Comparison of ENCODE assay signal across 14 cellular contexts in genomic region chr7:48300301-48300700, GRCh38.
DNase-seq lines count a peak whose midpoint lies in the region; ATAC-seq and TF ChIP-seq lines count a peak whose summit lies in the region.
"Had no signal": no experiment of that assay in that cellular context is flagged by ENCODE, and none has a peak within 500 bp of the region (broad histone marks: within the 10 kb centered on the region; RNA-seq: fewer than 3 reads in every experiment).

No MANE protein-coding gene starts in this region.

- DNase-seq in NCI-H748 (lab: John Stamatoyannopoulos, UW; ENCODE audit: unreplicated experiment): peak; percentile 37
- DNase-seq in NCI-H748 treated with DMSO at 0.1 percent for 48 hours (lab: John Stamatoyannopoulos, UW): no peak
- DNase-seq in PC-3: no peak
- peak; percentile 22 for DNase-seq in iPS DF 6.9 (ENCODE audit: low read depth, low spot score)
- no peak for DNase-seq in thyroid gland
- no peak for DNase-seq in upper lobe of left lung
- no peak for DNase-seq in activated naive CD4-positive, alpha-beta T cell treated with anti-CD3 and anti-CD28 coated beads, Interleukin-2, amount 10 ng/mL, durations not matched to agents 7 days and 5 days
- DNase-seq: 8988T, GOT3, NCI-H510A, Right ventricle myocardium superior had no signal

- H3K36me3 ChIP-seq in PC-3 (ENCODE audit: low read depth, low read length): no peaks in the 10 kb centered on the region
- no peaks in the 10 kb centered on the region; the same call in 1 of the 2 replicates for H3K36me3 ChIP-seq in iPS DF 6.9 (ENCODE audit: control insufficient read depth, insufficient read depth, low read length)
- H3K36me3 ChIP-seq in thyroid gland: no peaks in the 10 kb centered on the region
- H3K36me3 ChIP-seq in upper lobe of left lung: no peaks in the 10 kb centered on the region
- H3K36me3 ChIP-seq: MG63 had no signal

- ATAC-seq in PC-3: no peak
- ATAC-seq in upper lobe of left lung (ENCODE audit: low FRiP score in 2 of 2): no peak
- ATAC-seq: CD8-positive, alpha-beta T cell had no signal

- no peaks in the 10 kb centered on the region for H3K9me2 ChIP-seq in PC-3 (replicated peaks; ENCODE audit: low read length)

- intact Hi-C loops in PC-3 (cut with micrococcal nuclease) (no loop called here), thyroid gland (cut with DNase I) (no loop called here)

- CTCF ChIA-PET in PC-3 (lab: Charles Lee): interaction anchor here (0.5 to 2.3 kb wide), 5 partner anchors 49 to 208 kb away, joined by 3 to 10 read pairs (median 3); no protein-coding TSS in a partner anchor
- CTCF ChIA-PET in activated naive CD4-positive, alpha-beta T cell treated with anti-CD3 and anti-CD28 coated beads, Interleukin-2, amount 10 ng/mL, durations not matched to agents 7 days and 5 days (lab: Charles Lee): interaction anchor here (0.7 to 2.4 kb wide), 3 partner anchors 15 to 1491 kb away, joined by 3 to 7 read pairs (median 6); no protein-coding TSS in a partner anchor

- no TSS peak for BruUV-seq in PC-3 (replicated peaks; lab: Mats Ljungman, UMichigan)

- peaks cover 5% of the 10 kb centered on the region for H3F3A ChIP-seq in PC-3 (ENCODE audit: low read length, unreplicated experiment)

- no peaks in the 10 kb centered on the region for H3K79me2 ChIP-seq in PC-3 (ENCODE audit: low read length)

- H3K27ac ChIP-seq in PC-3 (ENCODE audit: low read length) (peak overlapping the region; percentile 33), iPS DF 6.9 (ENCODE audit: low read length) (no peak overlapping the region), thyroid gland (no peak overlapping the region), upper lobe of left lung (no peak overlapping the region)

- POLR2A ChIA-PET in PC-3 (lab: Charles Lee; ENCODE audit: unreplicated experiment): no interaction called here

- no peaks in the 10 kb centered on the region for H4K20me1 ChIP-seq in PC-3 (ENCODE audit: low read length)

- no peak overlapping the region for H3K4me3 ChIP-seq in PC-3 (ENCODE audit: low read length)
- H3K4me3 ChIP-seq in iPS DF 6.9 (ENCODE audit: low read length): no peak overlapping the region
- H3K4me3 ChIP-seq in thyroid gland (replicated peaks in 1 of 3): no peak overlapping the region
- no peak overlapping the region for H3K4me3 ChIP-seq in upper lobe of left lung
- H3K4me3 ChIP-seq: K562, MG63 had no signal

- H3K9me3 ChIP-seq in PC-3 (ENCODE audit: low read length) (no peaks in the 10 kb centered on the region), iPS DF 6.9 (ENCODE audit: control insufficient read depth, insufficient read depth, low read length) (no peaks in the 10 kb centered on the region), thyroid gland (no peaks in the 10 kb centered on the region), upper lobe of left lung (no peaks in the 10 kb centered on the region)
- H3K9me3 ChIP-seq: MG63 had no signal

- no peak overlapping the region for H2AFZ ChIP-seq in PC-3 (ENCODE audit: low read length)

- TF ChIP-seq POLR2A in thyroid gland (IDR thresholded peaks at IDR 0.05): no peak
- TF ChIP-seq POLR2A in upper lobe of left lung (IDR thresholded peaks at IDR 0.05): no peak

- H3K36me3 Mint-ChIP-seq in activated naive CD4-positive, alpha-beta T cell treated with anti-CD3 and anti-CD28 coated beads, Interleukin-2, amount 10 ng/mL, durations not matched to agents 7 days and 5 days: no peaks in the 10 kb centered on the region
- H3K36me3 Mint-ChIP-seq: CD8-positive, alpha-beta T cell had no signal

- H3K27me3 Mint-ChIP-seq in activated naive CD4-positive, alpha-beta T cell treated with anti-CD3 and anti-CD28 coated beads, Interleukin-2, amount 10 ng/mL, durations not matched to agents 7 days and 5 days: peaks cover 5% of the 10 kb centered on the region

- no peaks in the 10 kb centered on the region for H3K9me3 Mint-ChIP-seq in activated naive CD4-positive, alpha-beta T cell treated with anti-CD3 and anti-CD28 coated beads, Interleukin-2, amount 10 ng/mL, durations not matched to agents 7 days and 5 days
- H3K9me3 Mint-ChIP-seq: CD8-positive, alpha-beta T cell had no signal

- H3K27ac Mint-ChIP-seq in activated naive CD4-positive, alpha-beta T cell treated with anti-CD3 and anti-CD28 coated beads, Interleukin-2, amount 10 ng/mL, durations not matched to agents 7 days and 5 days: no peak overlapping the region
- H3K27ac Mint-ChIP-seq: CD8-positive, alpha-beta T cell had no signal

- TF ChIP-seq CTCF in PC-3 (conservative IDR thresholded peaks at IDR 0.05; ENCODE audit: low read depth, low read length) (no peak), thyroid gland (IDR thresholded peaks at IDR 0.05) (no peak), upper lobe of left lung (IDR thresholded peaks at IDR 0.05) (no peak)

- H3K4me1 ChIP-seq in PC-3 (ENCODE audit: insufficient read depth, low read length): peaks cover 24% of the 10 kb centered on the region
- peaks cover 3% of the 10 kb centered on the region; the same call in 1 of the 2 replicates for H3K4me1 ChIP-seq in iPS DF 6.9 (ENCODE audit: control insufficient read depth, insufficient read depth, low read length)
- H3K4me1 ChIP-seq in thyroid gland: no peaks in the 10 kb centered on the region
- no peaks in the 10 kb centered on the region for H3K4me1 ChIP-seq in upper lobe of left lung

- H3K4me2 ChIP-seq in PC-3 (ENCODE audit: low read length): peak overlapping the region; percentile 40; the same call in 1 of the 2 replicates

- H3K9ac ChIP-seq in PC-3 (ENCODE audit: low read length): no peak overlapping the region

- no peak overlapping the region for H3K4me3 Mint-ChIP-seq in activated naive CD4-positive, alpha-beta T cell treated with anti-CD3 and anti-CD28 coated beads, Interleukin-2, amount 10 ng/mL, durations not matched to agents 7 days and 5 days
- H3K4me3 Mint-ChIP-seq: CD8-positive, alpha-beta T cell had no signal

- H3K4me1 Mint-ChIP-seq in activated naive CD4-positive, alpha-beta T cell treated with anti-CD3 and anti-CD28 coated beads, Interleukin-2, amount 10 ng/mL, durations not matched to agents 7 days and 5 days: no peaks in the 10 kb centered on the region

- H3K27me3 ChIP-seq in PC-3 (ENCODE audit: low read length) (no peaks in the 10 kb centered on the region), iPS DF 6.9 (ENCODE audit: control insufficient read depth, insufficient read depth, low read length) (no peaks in the 10 kb centered on the region; the same call in 1 of the 2 replicates), thyroid gland (no peaks in the 10 kb centered on the region), upper lobe of left lung (no peaks in the 10 kb centered on the region)
- H3K27me3 ChIP-seq: MG63 had no signal

- WGBS in iPS DF 6.9 (ENCODE audit: insufficient coverage, insufficient read length): no CpG with 5 or more reads among the region's 2 CpGs
- WGBS in thyroid gland, 2 donors: 57% methylated on average over 2 of the region's 2 CpGs
- WGBS in upper lobe of left lung, 2 donors: 47 to 55% methylated on average over 2 of the region's 2 CpGs

- no peak for TF ChIP-seq EP300 in upper lobe of left lung (IDR thresholded peaks at IDR 0.05)

Comparison
In these comparisons a context has a peak if more than half of its experiments do, and no peak if none do; other contexts are left out.
1. DNase-seq: peak in NCI-H748 (single experiment) and iPS DF 6.9 (single experiment); none in NCI-H748 treated with DMSO at 0.1 percent for 48 hours (single experiment), PC-3 (single experiment), thyroid gland (0 of 2), upper lobe of left lung (0 of 2) and activated naive CD4-positive, alpha-beta T cell treated with anti-CD3 and anti-CD28 coated beads, Interleukin-2, amount 10 ng/mL, durations not matched to agents 7 days and 5 days (single experiment).